In genomic region chr4:122076830-122077229, GRCh38 we compare ENCODE assay signal across 7 cellular contexts.
A peak's percentile ranks its signal among the peaks of the same experiment; 100 is the strongest.
DNase-seq lines count a peak whose midpoint lies in the region; ATAC-seq, FAIRE-seq and TF ChIP-seq lines count a peak whose summit lies in the region.
"Not testable (repeated sequence)": the region's sequence is repeated elsewhere in the genome, so short reads cannot be mapped to it uniquely, and the experiment has no call there.

No MANE protein-coding gene starts in this region.

- not testable (repeated sequence) for H3K23ac ChIP-seq in neuronal stem cell (ENCODE audit: low read depth, low read length, poor library complexity)

- not testable (repeated sequence) for H4K20me1 ChIP-seq in K562 (replicated peaks; ENCODE audit: control insufficient read depth, insufficient read depth, low read length)

- H4K91ac ChIP-seq in neuronal stem cell (ENCODE audit: low read depth, low read length, poor library complexity) = not testable (repeated sequence)

- H3K9me1 ChIP-seq in K562 (ENCODE audit: control insufficient read depth, insufficient read depth, low read length) = not testable (repeated sequence)

- not testable (repeated sequence) for H2AK5ac ChIP-seq in neuronal stem cell (ENCODE audit: low read depth, low read length)

- H3K18ac ChIP-seq in neuronal stem cell (ENCODE audit: low read length) = not testable (repeated sequence)

- intact Hi-C loops in K562 (cut with micrococcal nuclease); left colon (cut with DNase I, micrococcal nuclease): not testable (repeated sequence)

- CTCF ChIA-PET in K562 (lab: Yijun Ruan, JAX; ENCODE audit: low intra/inter-chr PET ratio) = not testable (repeated sequence)

- TF ChIP-seq POLR2A in K562 (conservative IDR thresholded peaks at IDR 0.05) = not testable (repeated sequence)

- H3K14ac ChIP-seq in neuronal stem cell (ENCODE audit: low read length) = not testable (repeated sequence)

- not testable (repeated sequence) for TF ChIP-seq RAD21 in K562 (CRISPR knock-in tag; conservative IDR thresholded peaks at IDR 0.05 in 1 of 2, IDR thresholded peaks at IDR 0.05 in 1 of 2)

- not testable (repeated sequence) for BruUV-seq in K562 (replicated peaks; lab: Mats Ljungman, UMichigan)

- TF ChIP-seq EP300 in K562 (IDR thresholded peaks at IDR 0.05; ENCODE audit: low read length) = not testable (repeated sequence)

- H2AFZ ChIP-seq in K562 (ENCODE audit: low read depth, low read length) = not testable (repeated sequence)
- H2AFZ ChIP-seq in neuronal stem cell (ENCODE audit: low read length) = peak overlapping the region; percentile 69

- H3K36me3 ChIP-seq in K562 (ENCODE audit: control insufficient read depth, insufficient read depth, low read length); neuronal stem cell (replicated peaks in 1 of 2; ENCODE audit: control insufficient read depth in 2 of 2, insufficient read depth in 2 of 2, low read length in 2 of 2): not testable (repeated sequence)

- H2BK5ac ChIP-seq in neuronal stem cell (ENCODE audit: low read length) = not testable (repeated sequence)

- not testable (repeated sequence) for H3K9me3 ChIP-seq in K562 (replicated peaks; ENCODE audit: control insufficient read depth, insufficient read depth, low read depth, low read length); neuronal stem cell (replicated peaks in 1 of 2; ENCODE audit: control insufficient read depth in 2 of 2, insufficient read depth in 1 of 2, low read depth in 1 of 2, low read length in 2 of 2)

- H3K79me1 ChIP-seq in neuronal stem cell (ENCODE audit: low read depth, low read length) = not testable (repeated sequence)

- in situ Hi-C loops in K562 (cut with MboI) = not testable (repeated sequence)

- H3K27ac ChIP-seq in K562 (ENCODE audit: extremely low read depth, low read depth, low read length); neuronal stem cell (replicated peaks; ENCODE audit: low read length): not testable (repeated sequence)

- WGBS in K562 (ENCODE audit: insufficient coverage, low coverage, missing lambda C conversion rate) = 0% methylated on average over 1 of the region's 2 CpGs
- no CpG with 5 or more reads among the region's 2 CpGs for WGBS in neuronal stem cell (ENCODE audit: extremely low coverage in 2 of 2, insufficient read length in 2 of 2, insufficient replicate concordance in 1 of 2), 2 donors

- peak; percentile 48 for FAIRE-seq in K562 (lab: Jason Lieb, UNC)

- H3K4me2 ChIP-seq in K562 (ENCODE audit: insufficient read depth, low read length); neuronal stem cell (ENCODE audit: insufficient read depth, low read length, poor library complexity, severe bottlenecking): not testable (repeated sequence)

- POLR2A ChIA-PET in K562 (lab: Yijun Ruan, JAX) = not testable (repeated sequence)

- not testable (repeated sequence) for H3K4me3 ChIP-seq in K562; fibroblast of mammary gland (ENCODE audit: control insufficient read depth, low read depth, low read length); neuronal stem cell (ENCODE audit: low read length in 2 of 2)

- H3K27me3 ChIP-seq in K562 (ENCODE audit: control insufficient read depth in 2 of 2, insufficient read depth in 2 of 2, low read length in 2 of 2); neuronal stem cell (ENCODE audit: control insufficient read depth in 3 of 3, insufficient read depth in 3 of 3, low read depth in 1 of 3, low read length in 3 of 3): not testable (repeated sequence)

- not testable (repeated sequence) for H3K9ac ChIP-seq in K562 (ENCODE audit: insufficient read depth in 1 of 2, low read depth in 2 of 2, low read length in 2 of 2); neuronal stem cell (ENCODE audit: low read depth, low read length, poor library complexity)

- not testable (repeated sequence) for H3K4me1 ChIP-seq in K562 (replicated peaks in 1 of 2; ENCODE audit: control insufficient read depth in 2 of 2, insufficient read depth in 2 of 2, low read length in 2 of 2); neuronal stem cell (ENCODE audit: control insufficient read depth in 2 of 2, insufficient read depth in 1 of 2, low read depth in 1 of 2, low read length in 2 of 2)

- DNase-seq in EH (ENCODE audit: low read depth) = peak; percentile 34
- DNase-seq in NCI-H82 (lab: John Stamatoyannopoulos, UW) = peak; percentile 2
- DNase-seq in K562 (ENCODE audit: extremely low read depth in 1 of 4, low spot score in 3 of 4); left colon; neuronal stem cell (ENCODE audit: low spot score): not testable (repeated sequence)
- peak; percentile 3 for DNase-seq in fibroblast of mammary gland (ENCODE audit: low read depth)
- peak; percentile 19 for DNase-seq in myocyte (ENCODE audit: low read depth)

- not testable (repeated sequence) for H2BK120ac ChIP-seq in neuronal stem cell (ENCODE audit: low read depth, low read length)

- H3K79me2 ChIP-seq in K562 (ENCODE audit: control insufficient read depth, insufficient read depth, low read length) = not testable (repeated sequence)

- ATAC-seq in K562 (peak; percentile 63), left colon (peak; percentile 67)

- H4K8ac ChIP-seq in neuronal stem cell (ENCODE audit: low read depth, low read length) = not testable (repeated sequence)

- not testable (repeated sequence) for TF ChIP-seq CTCF in K562 (IDR thresholded peaks at IDR 0.05 in 2 of 3, conservative IDR thresholded peaks at IDR 0.05 in 1 of 3; ENCODE audit: insufficient read depth in 2 of 3, low read depth in 1 of 3, low read length in 3 of 3); fibroblast of mammary gland (conservative IDR thresholded peaks at IDR 0.05; ENCODE audit: control insufficient read depth, insufficient read depth, low read depth, low read length)

- not testable (repeated sequence) for H3K4ac ChIP-seq in neuronal stem cell (ENCODE audit: low read length)

- not testable (repeated sequence) for H2BK15ac ChIP-seq in neuronal stem cell (ENCODE audit: low read length)

- H2BK12ac ChIP-seq in neuronal stem cell (ENCODE audit: low read length) = not testable (repeated sequence)
